In the genomic region with DNA sequence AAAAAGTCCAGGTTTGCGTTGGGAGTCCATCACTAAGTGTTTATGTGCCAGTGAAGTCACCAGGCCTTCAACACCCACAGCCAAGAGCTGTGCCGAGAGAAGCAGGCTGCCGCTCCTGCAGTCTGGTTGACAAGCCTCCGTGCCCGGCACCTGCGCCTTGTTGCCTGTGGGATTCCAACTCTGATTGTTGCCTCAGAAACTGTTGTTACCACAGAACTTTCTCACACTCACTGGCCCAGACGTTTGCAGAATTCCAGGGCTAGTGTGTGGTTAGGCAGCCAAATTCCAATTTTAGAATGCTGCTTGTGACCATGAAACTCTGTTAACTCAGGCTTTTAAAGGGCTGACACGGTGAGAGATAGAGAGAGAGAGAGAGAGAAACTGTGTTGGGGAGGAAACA, we compare ENCODE assay signal across 2 cellular contexts.
TF ChIP-seq lines count a peak whose summit lies in the region.

No MANE protein-coding gene starts in this region.

TF ChIP-seq in IMR-90, 13 proteins besides CTCF, POLR2A, EP300 and RAD21:
- TF ChIP-seq CHD1 (IDR thresholded peaks at IDR 0.05; ENCODE audit: low read depth, low read length) (no peak), MAZ (IDR thresholded peaks at IDR 0.05; ENCODE audit: borderline replicate concordance, low read depth, low read length) (no peak), CEBPB (IDR thresholded peaks at IDR 0.05; ENCODE audit: low read depth, low read length) (no peak), MXI1 (IDR thresholded peaks at IDR 0.05; ENCODE audit: borderline replicate concordance, low read depth, low read length) (no peak), MAFK (IDR thresholded peaks at IDR 0.05; ENCODE audit: low read depth, low read length) (no peak), SMC3 (IDR thresholded peaks at IDR 0.05; ENCODE audit: low read depth, low read length) (no peak), RFX5 (IDR thresholded peaks at IDR 0.05; ENCODE audit: low read depth, low read length) (no peak), RCOR1 (IDR thresholded peaks at IDR 0.05; ENCODE audit: insufficient replicate concordance, low read length) (no peak), FOS (IDR thresholded peaks at IDR 0.05; ENCODE audit: low read depth, low read length) (no peak), USF2 (IDR thresholded peaks at IDR 0.05; ENCODE audit: low read depth, low read length) (no peak), NFE2L2 (IDR thresholded peaks at IDR 0.05; ENCODE audit: low read depth, low read length) (no peak)

TF ChIP-seq in H1, 55 proteins besides CTCF, POLR2A, EP300 and RAD21:
- no peak for TF ChIP-seq EZH2 (IDR thresholded peaks at IDR 0.05; ENCODE audit: low read depth, low read length, severe bottlenecking)
- no peak for TF ChIP-seq CEBPB (IDR thresholded peaks at IDR 0.05; ENCODE audit: low read depth, low read length)
- no peak for TF ChIP-seq CTBP2 (IDR thresholded peaks at IDR 0.05; ENCODE audit: borderline replicate concordance, insufficient read depth, insufficient read length, low read length)
- TF ChIP-seq TEAD4 (IDR thresholded peaks at IDR 0.05; ENCODE audit: low read depth, low read length), result no peak
- no peak for TF ChIP-seq RXRA (IDR thresholded peaks at IDR 0.05; ENCODE audit: insufficient read depth, low read depth, low read length)
- TF ChIP-seq BRCA1 (IDR thresholded peaks at IDR 0.05; ENCODE audit: low read depth, low read length), result no peak
- TF ChIP-seq SP2 (IDR thresholded peaks at IDR 0.05; ENCODE audit: low read length), result no peak
- TF ChIP-seq SUZ12 (IDR thresholded peaks at IDR 0.05; ENCODE audit: low read length), result no peak
- no peak for TF ChIP-seq YY1 (IDR thresholded peaks at IDR 0.05; ENCODE audit: low read depth, low read length)
- TF ChIP-seq BACH1 (IDR thresholded peaks at IDR 0.05; ENCODE audit: low read length), result no peak
- no peak for TF ChIP-seq NRF1 (IDR thresholded peaks at IDR 0.05; ENCODE audit: low read depth, low read length)
- TF ChIP-seq CBX5 (IDR thresholded peaks at IDR 0.05; ENCODE audit: low read depth, low read length), result no peak
- TF ChIP-seq HDAC2 (IDR thresholded peaks at IDR 0.05; ENCODE audit: borderline replicate concordance in 1 of 2, low read depth in 2 of 2, low read length in 2 of 2), result no peak
- no peak for TF ChIP-seq GTF2F1 (IDR thresholded peaks at IDR 0.05; ENCODE audit: borderline replicate concordance, low read depth, low read length)
- TF ChIP-seq MAX (IDR thresholded peaks at IDR 0.05), result no peak
- TF ChIP-seq FOSL1 (IDR thresholded peaks at IDR 0.05; ENCODE audit: insufficient read depth, low read depth, low read length), result no peak
- TF ChIP-seq MAFK (IDR thresholded peaks at IDR 0.05; ENCODE audit: low read depth, low read length), result no peak
TF ChIP-seq in H1: peak in this region for 0.
